ENCODE assay signal across 4 cellular contexts in the genomic region with DNA sequence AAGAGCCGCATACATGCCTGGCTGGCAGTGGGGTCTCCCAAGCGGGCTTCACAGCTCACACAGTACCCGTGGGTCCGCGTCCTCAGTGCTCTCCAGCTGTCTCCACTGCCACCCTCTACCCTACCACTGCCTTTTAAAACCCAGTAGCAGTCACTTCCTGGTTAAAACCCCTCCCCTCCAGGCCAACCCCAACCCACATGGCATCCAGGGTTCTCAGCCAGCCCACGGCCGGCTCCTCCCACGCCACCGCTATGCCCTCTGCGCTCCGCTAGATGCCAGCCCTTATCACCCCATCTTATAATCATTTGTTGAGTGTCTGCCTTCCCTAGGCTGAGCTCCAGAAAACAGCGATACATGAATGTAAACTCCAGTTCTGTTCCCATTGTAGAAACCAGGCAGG. TPM values are rescaled to one million over a fixed set of nuclear protein-coding genes. Genes with fewer than 3 reads are reported as not detected.
"Had no signal": no experiment of that assay in that cellular context is flagged by ENCODE, and none has a peak within 500 bp of the region (broad histone marks: within the 10 kb centered on the region; RNA-seq: fewer than 3 reads in every experiment).

No MANE protein-coding gene starts in this region.

RNA-seq across cellular contexts. Expression of gene RIMBP3C, which starts 37.1 kb away (rescaled TPM):
- total RNA-seq: esophagus muscularis mucosa, glomerular endothelial cell, myocyte, skeletal muscle tissue had no signal
